Comparison of ENCODE assay signal across 8 cellular contexts in genomic region chr5:122756263-122756911, GRCh38. TPM values are rescaled to one million over a fixed set of nuclear protein-coding genes. Genes with fewer than 3 reads are reported as not detected.
DNase-seq lines count a peak whose midpoint lies in the region; ATAC-seq and FAIRE-seq lines count a peak whose summit lies in the region.

No MANE protein-coding gene starts in this region.

- H3K4me1 ChIP-seq in right cardiac atrium (ENCODE audit: control insufficient read depth, insufficient read depth, low read length): no peaks in the 10 kb centered on the region

- H3K4me3 ChIP-seq in right cardiac atrium (ENCODE audit: low read length): no peak overlapping the region

- 55% methylated on average over 2 of the region's 2 CpGs for WGBS in right cardiac atrium

- intact Hi-C loops in right cardiac atrium (cut with DNase I): no loop called here
- intact Hi-C loops in head of caudate nucleus (cut with DNase I): no loop called here

- no peak overlapping the region for H3K27ac ChIP-seq in right cardiac atrium (ENCODE audit: low read length)

- ATAC-seq in GM18909 (IDR thresholded peaks at IDR 0.05; ENCODE audit: poor library complexity, unreplicated experiment): peak; percentile 76
- peak; percentile 87 for ATAC-seq in HG02973 (IDR thresholded peaks at IDR 0.05; ENCODE audit: unreplicated experiment)
- ATAC-seq in right cardiac atrium: peak; percentile 65 to 75

- H3K27me3 ChIP-seq in right cardiac atrium (ENCODE audit: control insufficient read depth, insufficient read depth): no peaks in the 10 kb centered on the region

- H3K9me3 ChIP-seq in right cardiac atrium (ENCODE audit: control insufficient read depth, low read length): no peaks in the 10 kb centered on the region

- DNase-seq in SIG-M5 treated with dmso at 0.1 percent for 504 hours (lab: John Stamatoyannopoulos, UW; ENCODE audit: unreplicated experiment) (peak; percentile 91), right cardiac atrium (no peak), cortex of kidney (lab: John Stamatoyannopoulos, UW) (no peak), head of caudate nucleus (no peak), NCI-H82 treated with DMSO at 0.1 percent for 48 hours (lab: John Stamatoyannopoulos, UW; ENCODE audit: unreplicated experiment) (no peak), frontal cortex (ENCODE audit: low spot score in 2 of 2) (no peak)

- FAIRE-seq in frontal cortex (lab: Jason Lieb, UNC): no peak

RNA-seq across cellular contexts. Expression of gene SNX2, which starts 18.5 kb away (rescaled TPM):
- 10 to 100 TPM; 42.3 to 47.4 (median 45.1) TPM for total RNA-seq in right cardiac atrium
- 27.8 TPM for polyA plus RNA-seq in right cardiac atrium
- total RNA-seq in frontal cortex: 49.7 TPM
